1 cellular context compared by ENCODE assay signal in genomic region chr17:29560306-29560705, GRCh38.
TF ChIP-seq lines count a peak whose summit lies in the region.

No MANE protein-coding gene starts in this region.

TF ChIP-seq in WTC11, 78 proteins besides CTCF, POLR2A, EP300 and RAD21 (continued from another document):
- TF ChIP-seq FOXP1 (CRISPR knock-in tag; IDR thresholded peaks at IDR 0.05; ENCODE audit: borderline replicate concordance) (no peak), ETV6 (CRISPR knock-in tag; IDR thresholded peaks at IDR 0.05) (no peak), SOX15 (CRISPR knock-in tag; IDR thresholded peaks at IDR 0.05) (no peak)
